Comparison of ENCODE assay signal across 11 cellular contexts in genomic region chr19:2700660-2701360, GRCh38. TPM values are rescaled to one million over a fixed set of nuclear protein-coding genes. Genes with fewer than 3 reads are reported as not detected.
DNase-seq lines count a peak whose midpoint lies in the region; ATAC-seq lines count a peak whose summit lies in the region.
"Had no signal": no experiment of that assay in that cellular context is flagged by ENCODE, and none has a peak within 500 bp of the region (broad histone marks: within the 10 kb centered on the region; RNA-seq: fewer than 3 reads in every experiment).

No MANE protein-coding gene starts in this region.

- peak overlapping the region; percentile 10 for H3K27ac ChIP-seq in duodenal mucosa (ENCODE audit: low read depth, low read length)

- H3K9ac ChIP-seq in duodenal mucosa (ENCODE audit: low read depth in 1 of 2, low read length in 2 of 2) = no peak overlapping the region

- no peak overlapping the region for H3K27ac Mint-ChIP-seq in activated CD4-positive, alpha-beta T cell treated with anti-CD3 and anti-CD28 coated beads for 36 hours

- H3K4me3 ChIP-seq in duodenal mucosa (ENCODE audit: low read depth in 1 of 2, low read length in 2 of 2) = peak overlapping the region in 1 of 2 donors; percentile 28
- H3K4me3 ChIP-seq: mucosa of descending colon, smooth muscle cell had no signal

- H3K36me3 Mint-ChIP-seq in activated CD4-positive, alpha-beta T cell treated with anti-CD3 and anti-CD28 coated beads for 36 hours (ENCODE audit: low read depth) = no peaks in the 10 kb centered on the region

- H3K27me3 Mint-ChIP-seq in activated CD4-positive, alpha-beta T cell treated with anti-CD3 and anti-CD28 coated beads for 36 hours = no peaks in the 10 kb centered on the region

- DNase-seq in activated CD4-positive, alpha-beta T cell treated with anti-CD3 and anti-CD28 coated beads for 36 hours = no peak
- DNase-seq in activated CD4-positive, alpha-beta T cell treated with anti-CD3 and anti-CD28 coated beads for 1 hour = no peak
- DNase-seq in retina (peak; percentile 16), RPMI8226 (no peak)
- DNase-seq in effector CD8-positive, alpha-beta T cell (lab: John Stamatoyannopoulos, UW) = no peak
- DNase-seq: activated naive CD4-positive, alpha-beta T cell treated with anti-CD3 and anti-CD28 coated beads, Interleukin-2, amount 50 U/mL, for 16 hours; mucosa of descending colon; NCI-H2227 treated with DMSO at 0.1 percent for 48 hours had no signal

- H3K27me3 ChIP-seq in duodenal mucosa (ENCODE audit: control insufficient read depth in 1 of 2, insufficient read depth in 2 of 2, low read length in 2 of 2) = no peaks in the 10 kb centered on the region

- H3K4me1 ChIP-seq in duodenal mucosa (ENCODE audit: control insufficient read depth in 1 of 2, insufficient read depth in 2 of 2, low read length in 2 of 2) = peaks cover 0 to 3% of the 10 kb centered on the region in 2 donors

- H3K9me3 Mint-ChIP-seq in activated CD4-positive, alpha-beta T cell treated with anti-CD3 and anti-CD28 coated beads for 36 hours (ENCODE audit: low read depth) = no peaks in the 10 kb centered on the region

- no peaks in the 10 kb centered on the region for H3K9me3 ChIP-seq in duodenal mucosa (ENCODE audit: control insufficient read depth in 1 of 2, low read length in 2 of 2)
- H3K9me3 ChIP-seq: mucosa of descending colon had no signal

- no peaks in the 10 kb centered on the region for H3K36me3 ChIP-seq in duodenal mucosa (ENCODE audit: control insufficient read depth in 1 of 2, insufficient read depth in 2 of 2, low read length in 2 of 2)

- CTCF ChIA-PET in activated CD4-positive, alpha-beta T cell treated with anti-CD3 and anti-CD28 coated beads for 36 hours (lab: Charles Lee) = interaction anchor here (1.3 to 3.1 kb wide), 2 partner anchors 22 to 52 kb away, joined by 3 to 15 read pairs; no protein-coding TSS in a partner anchor

- peaks cover 24% of the 10 kb centered on the region for H3K4me1 Mint-ChIP-seq in activated CD4-positive, alpha-beta T cell treated with anti-CD3 and anti-CD28 coated beads for 36 hours

- ATAC-seq in activated CD4-positive, alpha-beta T cell treated with anti-CD3 and anti-CD28 coated beads for 36 hours = no peak
- ATAC-seq: mucosa of descending colon, Right ventricle myocardium inferior had no signal

- intact Hi-C loops in activated CD4-positive, alpha-beta T cell treated with anti-CD3 and anti-CD28 coated beads for 36 hours (cut with DNase I, micrococcal nuclease) = no loop called here

- peak overlapping the region; percentile 60 for H3K4me3 Mint-ChIP-seq in activated CD4-positive, alpha-beta T cell treated with anti-CD3 and anti-CD28 coated beads for 36 hours

- POLR2A ChIA-PET in activated CD4-positive, alpha-beta T cell treated with anti-CD3 and anti-CD28 coated beads for 36 hours (lab: Charles Lee) = interaction anchor here (0.5 kb wide), 1 partner anchor 426 kb away, joined by 5 read pairs; no protein-coding TSS in a partner anchor

RNA-seq across cellular contexts. Expression of gene GNG7, which starts 1.7 kb away (rescaled TPM):
- 1 to 10 TPM; 1.1 to 1.2 TPM for total RNA-seq in activated CD4-positive, alpha-beta T cell treated with anti-CD3 and anti-CD28 coated beads for 36 hours

RNA-seq across cellular contexts. Expression of gene DIRAS1, which starts 20.4 kb away (rescaled TPM):
- total RNA-seq in activated CD4-positive, alpha-beta T cell treated with anti-CD3 and anti-CD28 coated beads for 36 hours = under 1 TPM; 0.21 to 0.33 TPM

RNA-seq across cellular contexts. Expression of gene SLC39A3, which starts 39.0 kb away (rescaled TPM):
- total RNA-seq in activated CD4-positive, alpha-beta T cell treated with anti-CD3 and anti-CD28 coated beads for 36 hours = 10 to 100 TPM; 26.6 to 46.0 TPM
